3 cellular contexts compared by ENCODE assay signal in genomic region chr10:73325290-73325689, GRCh38. TPM values are rescaled to one million over a fixed set of nuclear protein-coding genes. Genes with fewer than 3 reads are reported as not detected.
DNase-seq lines count a peak whose midpoint lies in the region; ATAC-seq, FAIRE-seq and TF ChIP-seq lines count a peak whose summit lies in the region.
"Not testable (repeated sequence)": the region's sequence is repeated elsewhere in the genome, so short reads cannot be mapped to it uniquely, and the experiment has no call there.
"Had no signal": no experiment of that assay in that cellular context is flagged by ENCODE, and none has a peak within 500 bp of the region (broad histone marks: within the 10 kb centered on the region; RNA-seq: fewer than 3 reads in every experiment).

No MANE protein-coding gene starts in this region.

- H3K9me3 ChIP-seq in K562 (replicated peaks; ENCODE audit: control insufficient read depth, insufficient read depth, low read depth, low read length): not testable (repeated sequence)

- WGBS in K562 (ENCODE audit: insufficient coverage, low coverage, missing lambda C conversion rate): 6% methylated on average over 2 of the region's 4 CpGs

- TF ChIP-seq POLR2A in K562 (conservative IDR thresholded peaks at IDR 0.05): not testable (repeated sequence)

- not testable (repeated sequence) for H3K79me2 ChIP-seq in K562 (ENCODE audit: control insufficient read depth, insufficient read depth, low read length)

- not testable (repeated sequence) for BruUV-seq in K562 (replicated peaks; lab: Mats Ljungman, UMichigan)

- H4K20me1 ChIP-seq in K562 (replicated peaks; ENCODE audit: control insufficient read depth, insufficient read depth, low read length): not testable (repeated sequence)

- TF ChIP-seq RAD21 in K562 (CRISPR knock-in tag; conservative IDR thresholded peaks at IDR 0.05 in 1 of 2, IDR thresholded peaks at IDR 0.05 in 1 of 2): not testable (repeated sequence)

- peak overlapping the region; percentile 19 for H3K27ac Mint-ChIP-seq in neural crest cell (ENCODE audit: unreplicated experiment)

- FAIRE-seq in K562 (lab: Jason Lieb, UNC): not testable (repeated sequence)

- H3K27me3 ChIP-seq in K562 (ENCODE audit: control insufficient read depth in 2 of 2, insufficient read depth in 2 of 2, low read length in 2 of 2): not testable (repeated sequence)

- not testable (repeated sequence) for TF ChIP-seq CTCF in K562 (IDR thresholded peaks at IDR 0.05 in 2 of 3, conservative IDR thresholded peaks at IDR 0.05 in 1 of 3; ENCODE audit: insufficient read depth in 2 of 3, low read depth in 1 of 3, low read length in 3 of 3); neural crest cell (conservative IDR thresholded peaks at IDR 0.05)

- H3K36me3 Mint-ChIP-seq in neural crest cell (ENCODE audit: low read depth): not testable (repeated sequence)

- H3K4me2 ChIP-seq in K562 (ENCODE audit: insufficient read depth, low read length): not testable (repeated sequence)

- not testable (repeated sequence) for H2AFZ ChIP-seq in K562 (ENCODE audit: low read depth, low read length)

- H3K4me3 ChIP-seq in K562: not testable (repeated sequence)

- CTCF ChIA-PET in K562 (lab: Yijun Ruan, JAX; ENCODE audit: low intra/inter-chr PET ratio): not testable (repeated sequence)

- not testable (repeated sequence) for DNase-seq in K562 (ENCODE audit: extremely low read depth in 1 of 4, low spot score in 3 of 4); neural crest cell (ENCODE audit: low read depth, low spot score)

- not testable (repeated sequence) for TF ChIP-seq EP300 in K562 (IDR thresholded peaks at IDR 0.05; ENCODE audit: low read length)

- not testable (repeated sequence) for H3K4me1 Mint-ChIP-seq in neural crest cell

- POLR2A ChIA-PET in K562 (lab: Yijun Ruan, JAX): not testable (repeated sequence)

- not testable (repeated sequence) for H3K36me3 ChIP-seq in K562 (ENCODE audit: control insufficient read depth, insufficient read depth, low read length)

- not testable (repeated sequence) for H3K27me3 Mint-ChIP-seq in neural crest cell (ENCODE audit: low read depth)

- in situ Hi-C loops in K562 (cut with MboI): not testable (repeated sequence)

- H3K9ac ChIP-seq in K562 (ENCODE audit: insufficient read depth in 1 of 2, low read depth in 2 of 2, low read length in 2 of 2): not testable (repeated sequence)

- not testable (repeated sequence) for H3K27ac ChIP-seq in K562 (ENCODE audit: extremely low read depth, low read depth, low read length)

- H3K9me3 Mint-ChIP-seq in neural crest cell: not testable (repeated sequence)

- not testable (repeated sequence) for H3K4me3 Mint-ChIP-seq in neural crest cell

- ATAC-seq in K562: not testable (repeated sequence)

- intact Hi-C loops in K562 (cut with micrococcal nuclease): not testable (repeated sequence)

- H3K9me1 ChIP-seq in K562 (ENCODE audit: control insufficient read depth, insufficient read depth, low read length): not testable (repeated sequence)

- H3K4me1 ChIP-seq in K562 (replicated peaks in 1 of 2; ENCODE audit: control insufficient read depth in 2 of 2, insufficient read depth in 2 of 2, low read length in 2 of 2): not testable (repeated sequence)

TF ChIP-seq in K562, 482 proteins besides CTCF, POLR2A, EP300 and RAD21:
- TF ChIP-seq ZNF507 (tag; conservative IDR thresholded peaks at IDR 0.05): peak; percentile 90

RNA-seq across cellular contexts. Expression of gene CFAP70, which starts 33.4 kb away (rescaled TPM):
- total RNA-seq in K562 (2011; cell fraction: chromatin; rRNA removed; ENCODE audit: low replicate concordance): 1.5 and 4.2 TPM in 2 replicates
- total RNA-seq in K562 (2011; cell fraction: nucleolus; rRNA removed): 0.83 and 1.2 TPM in 2 replicates
- total RNA-seq in K562 (2011; cell fraction: nucleoplasm; rRNA removed): 1.4 and 1.7 TPM in 2 replicates
- 0.27 and 0.45 TPM in 2 replicates for total RNA-seq in K562 (2014; rRNA removed)
- total RNA-seq in K562 (2014; rRNA removed; fragmentation: Illumina TruSeq; extraction: Trizol): 1.2 and 1.4 TPM in 2 replicates
- total RNA-seq in K562 (2015; rRNA removed; fragmentation: Illumina TruSeq; extraction: Trizol): 1.4 and 1.6 TPM in 2 replicates
- total RNA-seq in K562 (2021): 0.86 and 0.92 TPM in 2 replicates
- 0.82 and 2.2 TPM in 2 replicates for polyA plus RNA-seq in K562 (2011; rRNA removed)
- 0.09 and 0.65 TPM in 2 replicates for polyA plus RNA-seq in K562 (2011; cell fraction: cytosol; rRNA removed)
- 2.8 and 8.3 TPM in 2 replicates for polyA plus RNA-seq in K562 (2011; cell fraction: nucleus; rRNA removed)
- 1.5 and 7.8 TPM in 2 replicates for polyA plus RNA-seq in K562 (2012)
- 0.76 and 1.6 TPM in 2 replicates for polyA plus RNA-seq in K562 (2014; fragmentation: Illumina TruSeq; extraction: Trizol)
- under 1 TPM; 0.52 to 0.60 TPM for polyA plus RNA-seq in K562 (2014; fragmentation: Nextera tagmentation; extraction: Ambion mirVana)
- polyA plus RNA-seq in K562 (2014; rRNA removed): 1.1 and 1.3 TPM in 2 replicates
- polyA minus RNA-seq in K562 (2011; rRNA and poly(A)+ RNA removed): 0.42 and 2.0 TPM in 2 replicates
- polyA minus RNA-seq in K562 (2011; cell fraction: cytosol; rRNA and poly(A)+ RNA removed): 0.27 and 0.48 TPM in 2 replicates
- polyA minus RNA-seq in K562 (2011; cell fraction: nucleus; rRNA and poly(A)+ RNA removed): 0.54 and 2.4 TPM in 2 replicates
- total RNA-seq in neural crest cell: 0.65 and 0.84 TPM in 2 replicates
- polyA plus RNA-seq: CD8-positive, alpha-beta memory T cell had no signal
